27 cellular contexts compared by ENCODE assay signal in the genomic region with DNA sequence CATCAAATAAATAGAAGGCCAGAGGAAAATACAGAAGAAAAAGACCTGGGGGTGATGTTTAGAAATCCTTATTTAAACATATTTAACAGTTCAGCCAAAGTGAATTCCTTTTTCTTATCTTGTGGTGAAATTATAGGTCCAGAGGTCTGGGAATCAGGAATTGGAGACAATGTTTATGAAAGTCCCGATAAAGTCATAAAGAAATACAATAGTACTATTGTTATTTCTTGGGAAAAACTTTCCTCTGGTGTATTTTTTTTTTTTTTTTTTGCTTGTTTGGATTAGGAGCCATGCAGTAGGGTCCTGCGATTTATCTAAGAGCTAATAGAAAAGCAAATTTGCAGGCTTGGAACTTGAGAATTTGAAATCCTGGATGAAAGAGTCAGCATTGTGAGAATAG. TPM values are rescaled to one million over a fixed set of nuclear protein-coding genes. Genes with fewer than 3 reads are reported as not detected.
A peak's percentile ranks its signal among the peaks of the same experiment; 100 is the strongest.
DNase-seq lines count a peak whose midpoint lies in the region; ATAC-seq and TF ChIP-seq lines count a peak whose summit lies in the region.
"Had no signal": no experiment of that assay in that cellular context is flagged by ENCODE, and none has a peak within 500 bp of the region (broad histone marks: within the 10 kb centered on the region; RNA-seq: fewer than 3 reads in every experiment).

No MANE protein-coding gene starts in this region.

- H3K4me1 ChIP-seq in heart left ventricle (peaks cover 0 to 30% (median 9%) of the 10 kb centered on the region in 12 donors), upper lobe of right lung (peaks cover 5% of the 10 kb centered on the region)
- H3K4me1 ChIP-seq: BE2C had no signal

- DNase-seq in heart left ventricle (no peak), cardiac septum (ENCODE audit: low spot score) (no peak), foreskin melanocyte (peak; percentile 4), upper lobe of right lung (no peak), type B pancreatic cell (ENCODE audit: extremely low spot score, unreplicated experiment) (no peak), erythroblast (lab: John Stamatoyannopoulos, UW) (no peak)
- DNase-seq: 8988T; activated CD4-positive, alpha-beta T cell treated with anti-CD3 and anti-CD28 coated beads, Interleukin-2, amount 50 U/mL, for 4 hours; activated CD8-positive, alpha-beta memory T cell treated with anti-CD3 and anti-CD28 coated beads, Interleukin-2, amount 50 U/mL, for 4 hours; activated naive CD8-positive, alpha-beta T cell treated with anti-CD3 and anti-CD28 coated beads, Interleukin-2, amount 10 ng/mL, durations not matched to agents 7 days and 5 days; brain microvascular endothelial cell; DMS79 treated with DMSO at 0.1 percent for 48 hours; mesenchymal stem cell; naive thymus-derived CD4-positive, alpha-beta T cell; NCI-H2171 treated with DMSO at 0.1 percent for 48 hours; NCI-H526; T-helper 9 cell had no signal

- H3K36me3 Mint-ChIP-seq in nephron (ENCODE audit: low read depth) (peaks cover 4% of the 10 kb centered on the region), type B pancreatic cell (no peaks in the 10 kb centered on the region)
- H3K36me3 Mint-ChIP-seq: activated naive CD8-positive, alpha-beta T cell treated with anti-CD3 and anti-CD28 coated beads, Interleukin-2, amount 10 ng/mL, durations not matched to agents 7 days and 5 days; naive thymus-derived CD4-positive, alpha-beta T cell; stimulated activated effector memory CD8-positive, alpha-beta T cell treated with anti-CD3 and anti-CD28 coated beads, Interleukin-12 subunit alpha, Interleukin-12 subunit beta, amount 100 ng/mL, for 72 hours; WTC11 had no signal

- H3K9me3 ChIP-seq in heart left ventricle, result no peaks in the 10 kb centered on the region
- H3K9me3 ChIP-seq in upper lobe of right lung, result no peaks in the 10 kb centered on the region
- H3K9me3 ChIP-seq: BE2C, thoracic aorta had no signal

- H3K4me3 ChIP-seq in heart left ventricle (peak overlapping the region; percentile 1 to 56 (median 40)), upper lobe of right lung (peak overlapping the region; percentile 43)
- H3K4me3 ChIP-seq: thoracic aorta had no signal

- intact Hi-C loops in heart left ventricle (cut with DNase I), result loop anchor here (5.0 to 10.0 kb wide), 18 partner anchors 75 to 935 kb away; a partner anchor contains a TSS
- intact Hi-C loops in cardiac septum (cut with DNase I), result loop anchor here (5.0 kb wide), 4 partner anchors 83 to 933 kb away; no protein-coding TSS in a partner anchor
- intact Hi-C loops in upper lobe of right lung (cut with DNase I), result no loop called here

- 46 to 66% (median 56%) methylated on average over 2 of the region's 2 CpGs for WGBS in heart left ventricle, 4 donors

- TF ChIP-seq CTCF in heart left ventricle (IDR thresholded peaks at IDR 0.05), result no peak
- TF ChIP-seq CTCF in nephron (IDR thresholded peaks at IDR 0.05; ENCODE audit: unreplicated experiment in 3 of 3), result no peak
- TF ChIP-seq CTCF in upper lobe of right lung (IDR thresholded peaks at IDR 0.05), result no peak
- no peak for TF ChIP-seq CTCF in type B pancreatic cell (conservative IDR thresholded peaks at IDR 0.05)

- H3K27me3 Mint-ChIP-seq in nephron (ENCODE audit: low read depth) (no peaks in the 10 kb centered on the region), type B pancreatic cell (no peaks in the 10 kb centered on the region)

- peak overlapping the region; percentile 76 to 85 (median 84) for H3K4me3 Mint-ChIP-seq in nephron
- H3K4me3 Mint-ChIP-seq in type B pancreatic cell, result no peak overlapping the region
- H3K4me3 Mint-ChIP-seq: activated naive CD8-positive, alpha-beta T cell treated with anti-CD3 and anti-CD28 coated beads, Interleukin-2, amount 10 ng/mL, durations not matched to agents 7 days and 5 days; naive thymus-derived CD4-positive, alpha-beta T cell; stimulated activated effector memory CD8-positive, alpha-beta T cell treated with anti-CD3 and anti-CD28 coated beads, Interleukin-12 subunit alpha, Interleukin-12 subunit beta, amount 100 ng/mL, for 72 hours; WTC11 had no signal

- TF ChIP-seq POLR2A in heart left ventricle (IDR thresholded peaks at IDR 0.05) (no peak), erythroblast (IDR thresholded peaks at IDR 0.05; ENCODE audit: low read length) (no peak)

- H3K9me3 Mint-ChIP-seq in nephron (no peaks in the 10 kb centered on the region), type B pancreatic cell (no peaks in the 10 kb centered on the region)
- H3K9me3 Mint-ChIP-seq: activated naive CD8-positive, alpha-beta T cell treated with anti-CD3 and anti-CD28 coated beads, Interleukin-2, amount 10 ng/mL, durations not matched to agents 7 days and 5 days; activated T-helper 2 cell treated with anti-CD3 and anti-CD28 coated beads, Interferon-gamma antibody, Interleukin-2, Interleukin-4, amounts not matched to agents 10 μg/mL and 5 μg/mL and 100 μg/mL, durations not matched to agents 14 hours and 24 hours and 36 hours; stimulated activated effector memory CD8-positive, alpha-beta T cell treated with anti-CD3 and anti-CD28 coated beads, Interleukin-12 subunit alpha, Interleukin-12 subunit beta, amount 100 ng/mL, for 72 hours; WTC11 had no signal

- H3K4me1 Mint-ChIP-seq in nephron (peaks cover 39% of the 10 kb centered on the region), type B pancreatic cell (ENCODE audit: unreplicated experiment) (peaks cover 12% of the 10 kb centered on the region)
- H3K4me1 Mint-ChIP-seq: activated naive CD8-positive, alpha-beta T cell treated with anti-CD3 and anti-CD28 coated beads, Interleukin-2, amount 10 ng/mL, durations not matched to agents 7 days and 5 days had no signal

- peak overlapping the region in 11 of 12 donors; percentile 18 to 77 (median 56) for H3K27ac ChIP-seq in heart left ventricle
- H3K27ac ChIP-seq in upper lobe of right lung, result peak overlapping the region; percentile 67
- H3K27ac ChIP-seq: brain microvascular endothelial cell, RWPE1, thoracic aorta had no signal

- H3K36me3 ChIP-seq in heart left ventricle, result no peaks in the 10 kb centered on the region
- no peaks in the 10 kb centered on the region for H3K36me3 ChIP-seq in upper lobe of right lung
- H3K36me3 ChIP-seq: BE2C, brain microvascular endothelial cell, thoracic aorta had no signal

- H3K27me3 ChIP-seq in heart left ventricle (no peaks in the 10 kb centered on the region), upper lobe of right lung (no peaks in the 10 kb centered on the region)
- H3K27me3 ChIP-seq: BE2C, brain microvascular endothelial cell had no signal

- ATAC-seq in heart left ventricle (no peak), upper lobe of right lung (no peak), HG03097 (IDR thresholded peaks at IDR 0.05; ENCODE audit: low FRiP score, unreplicated experiment) (no peak)
- ATAC-seq: naive thymus-derived CD4-positive, alpha-beta T cell; stimulated activated effector memory CD8-positive, alpha-beta T cell treated with anti-CD3 and anti-CD28 coated beads, Interleukin-12 subunit alpha, Interleukin-12 subunit beta, amount 100 ng/mL, for 72 hours had no signal

- H3K27ac Mint-ChIP-seq in nephron (peak overlapping the region; percentile 92 to 94 (median 92)), type B pancreatic cell (no peak overlapping the region)
- H3K27ac Mint-ChIP-seq: activated naive CD8-positive, alpha-beta T cell treated with anti-CD3 and anti-CD28 coated beads, Interleukin-2, amount 10 ng/mL, durations not matched to agents 7 days and 5 days; activated T-helper 2 cell treated with anti-CD3 and anti-CD28 coated beads, Interferon-gamma antibody, Interleukin-2, Interleukin-4, amounts not matched to agents 10 μg/mL and 5 μg/mL and 100 μg/mL, durations not matched to agents 14 hours and 24 hours and 36 hours; naive thymus-derived CD4-positive, alpha-beta T cell; stimulated activated effector memory CD8-positive, alpha-beta T cell treated with anti-CD3 and anti-CD28 coated beads, Interleukin-12 subunit alpha, Interleukin-12 subunit beta, amount 100 ng/mL, for 72 hours; WTC11 had no signal

RNA-seq across cellular contexts. Expression of a gene that starts 0.4 kb away (rescaled TPM):
- total RNA-seq in heart left ventricle, result 100 to 1,000 TPM in 4 of 9 donors, 10 to 100 TPM in 5; 69.8 to 346 (median 89.2) TPM
- polyA plus RNA-seq in heart left ventricle, result 100 to 1,000 TPM in 1 of 2 donors, 10 to 100 TPM in 1; 69.5 to 252 TPM
- total RNA-seq in cardiac septum, result 84.1 TPM
- total RNA-seq in upper lobe of right lung, result 302 TPM
- total RNA-seq in type B pancreatic cell (ENCODE audit: low replicate concordance), result 2.0 and 18.9 TPM in 2 replicates
- total RNA-seq: activated naive CD8-positive, alpha-beta T cell treated with anti-CD3 and anti-CD28 coated beads, Interleukin-2, amount 10 ng/mL, durations not matched to agents 7 days and 5 days; activated T-helper 2 cell treated with anti-CD3 and anti-CD28 coated beads, Interferon-gamma antibody, Interleukin-2, Interleukin-4, amounts not matched to agents 10 μg/mL and 5 μg/mL and 100 μg/mL, durations not matched to agents 14 hours and 24 hours and 36 hours; fibroblast of villous mesenchyme; naive thymus-derived CD4-positive, alpha-beta T cell had no signal
- polyA plus RNA-seq: keratinocyte; naive thymus-derived CD4-positive, alpha-beta T cell had no signal
